Comparison of ENCODE assay signal across 18 cellular contexts in the genomic region with DNA sequence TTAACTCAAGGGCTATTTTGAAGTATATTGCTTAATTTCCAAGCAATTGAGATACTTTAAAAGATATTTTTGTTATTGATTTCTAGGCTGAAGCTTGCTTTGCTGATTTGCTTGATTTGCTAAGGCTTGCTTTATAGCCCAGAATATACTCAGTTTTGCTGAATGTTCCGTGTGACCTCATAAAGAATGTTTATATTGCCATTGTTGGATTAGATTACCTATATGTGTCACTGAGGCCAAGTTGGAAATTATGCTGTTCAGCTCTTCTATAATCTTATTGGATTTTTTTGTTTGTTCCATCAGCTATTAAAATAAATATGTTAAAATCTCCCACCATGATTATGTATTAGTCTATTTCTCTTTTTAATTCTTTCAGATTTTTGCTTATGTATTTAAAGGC.
"Had no signal": no experiment of that assay in that cellular context is flagged by ENCODE, and none has a peak within 500 bp of the region (broad histone marks: within the 10 kb centered on the region; RNA-seq: fewer than 3 reads in every experiment).

No MANE protein-coding gene starts in this region.

- H3K27ac ChIP-seq: RWPE1 had no signal

- FAIRE-seq: HepG2 had no signal

- DNase-seq: KBM-7, MG63, NCI-H1092, NCI-H1105 treated with DMSO at 0.1 percent for 48 hours, NCI-H1417 treated with DMSO at 0.1 percent for 48 hours, NCI-H187, NCI-H2029, NCI-H2081 treated with DMSO at 0.1 percent for 48 hours, NCI-H2171, NCI-H226, NCI-H446, NCI-H510A, NCI-H524 treated with DMSO at 0.1 percent for 48 hours, NCI-H69, NCI-H774, SHP77 had no signal

- H3K9me3 ChIP-seq: MG63 had no signal

- H3K36me3 ChIP-seq: MG63 had no signal

- H3K4me3 ChIP-seq: MG63 had no signal

- H3K27me3 ChIP-seq: MG63 had no signal
